Comparison of ENCODE assay signal across 1 cellular context in genomic region chr18:63367241-63367953, GRCh38.
A peak's percentile ranks its signal among the peaks of the same experiment; 100 is the strongest.
TF ChIP-seq lines count a peak whose summit lies in the region.

No MANE protein-coding gene starts in this region.

TF ChIP-seq in HepG2, 621 proteins besides CTCF, POLR2A, EP300 and RAD21 (continued from another document and continues in another):
- TF ChIP-seq ZNF232 (CRISPR knock-in tag; IDR thresholded peaks at IDR 0.05; ENCODE audit: borderline replicate concordance) (no peak; the same call in 1 of the 2 replicates), ZFP1 (CRISPR knock-in tag; IDR thresholded peaks at IDR 0.05) (peak; percentile 37; the same call in 1 of the 2 replicates), ZNF547 (CRISPR knock-in tag; IDR thresholded peaks at IDR 0.05) (peak; percentile 53; the same call in 1 of the 2 replicates), NRL (CRISPR knock-in tag; IDR thresholded peaks at IDR 0.05; ENCODE audit: borderline replicate concordance) (peak; percentile 71; the same call in 1 of the 2 replicates), ZNF24 (IDR thresholded peaks at IDR 0.05) (no peak), NR3C1 (CRISPR knock-in tag; IDR thresholded peaks at IDR 0.05) (no peak), POLR2AphosphoS2 (IDR thresholded peaks at IDR 0.05; ENCODE audit: low read depth, low read length) (no peak), FOXJ3 (CRISPR knock-in tag; IDR thresholded peaks at IDR 0.05; ENCODE audit: borderline replicate concordance) (peak; percentile 75; the same call in 1 of the 2 replicates), ZNF350 (CRISPR knock-in tag; IDR thresholded peaks at IDR 0.05; ENCODE audit: borderline replicate concordance, low read depth) (peak; percentile 93), ZNF605 (CRISPR knock-in tag; IDR thresholded peaks at IDR 0.05) (peak; percentile 84), ZNF260 (CRISPR knock-in tag; IDR thresholded peaks at IDR 0.05; ENCODE audit: borderline replicate concordance, low read depth) (no peak), ZNF264 (CRISPR knock-in tag; IDR thresholded peaks at IDR 0.05) (peak; percentile 85), YEATS2 (CRISPR knock-in tag; IDR thresholded peaks at IDR 0.05; ENCODE audit: borderline replicate concordance) (peak; percentile 78; the same call in 1 of the 2 replicates), ZNF441 (CRISPR knock-in tag; IDR thresholded peaks at IDR 0.05; ENCODE audit: borderline replicate concordance) (peak; percentile 40; the same call in 1 of the 2 replicates), ZNF484 (CRISPR knock-in tag; IDR thresholded peaks at IDR 0.05; ENCODE audit: borderline replicate concordance, low read depth) (no peak), KLF11 (CRISPR knock-in tag; IDR thresholded peaks at IDR 0.05) (peak; percentile 90), REST (IDR thresholded peaks at IDR 0.05; ENCODE audit: borderline replicate concordance in 1 of 2, low read depth in 1 of 2, low read length in 2 of 2) (peak in 1 of 2 experiments; percentile 35; a peak in 1 of 4 replicates), NFYB (CRISPR knock-in tag; IDR thresholded peaks at IDR 0.05) (no peak), ARHGAP35 (CRISPR knock-in tag; IDR thresholded peaks at IDR 0.05; ENCODE audit: borderline replicate concordance) (peak; percentile 66; the same call in 1 of the 2 replicates), FOXC1 (CRISPR knock-in tag; IDR thresholded peaks at IDR 0.05; ENCODE audit: borderline replicate concordance) (peak; percentile 94), FLYWCH1 (CRISPR knock-in tag; IDR thresholded peaks at IDR 0.05) (peak; percentile 84; the same call in 1 of the 2 replicates), ZMAT3 (CRISPR knock-in tag; conservative IDR thresholded peaks at IDR 0.05) (no peak), SP1 (IDR thresholded peaks at IDR 0.05) (no peak), SP1 (CRISPR knock-in tag; IDR thresholded peaks at IDR 0.05) (peak; percentile 81), RFXAP (CRISPR knock-in tag; IDR thresholded peaks at IDR 0.05; ENCODE audit: borderline replicate concordance) (peak; percentile 83; the same call in 1 of the 2 replicates), HMG20B (CRISPR knock-in tag; conservative IDR thresholded peaks at IDR 0.05) (peak; percentile 14; the same call in 1 of the 2 replicates), SP4 (CRISPR knock-in tag; IDR thresholded peaks at IDR 0.05) (peak; percentile 78), HCFC1 (IDR thresholded peaks at IDR 0.05; ENCODE audit: low read depth, low read length) (peak; percentile 57), ETV5 (CRISPR knock-in tag; IDR thresholded peaks at IDR 0.05; ENCODE audit: borderline replicate concordance) (peak; percentile 52; the same call in 1 of the 2 replicates), TCF12 (IDR thresholded peaks at IDR 0.05) (no peak), TCF12 (CRISPR knock-in tag; IDR thresholded peaks at IDR 0.05) (peak; percentile 38; the same call in 1 of the 2 replicates), ZBTB49 (CRISPR knock-in tag; IDR thresholded peaks at IDR 0.05; ENCODE audit: borderline replicate concordance) (no peak), REPIN1 (CRISPR knock-in tag; IDR thresholded peaks at IDR 0.05; ENCODE audit: borderline replicate concordance, low read depth) (peak; percentile 97), ZNF556 (CRISPR knock-in tag; IDR thresholded peaks at IDR 0.05; ENCODE audit: borderline replicate concordance) (peak; percentile 54; the same call in 1 of the 2 replicates), ZNF18 (CRISPR knock-in tag; IDR thresholded peaks at IDR 0.05; ENCODE audit: insufficient replicate concordance) (peak; percentile 45), ZNF20 (CRISPR knock-in tag; IDR thresholded peaks at IDR 0.05) (0 out of 2 replicates have a peak, but pooled peaks have one; percentile 78), ELF3 (CRISPR knock-in tag; IDR thresholded peaks at IDR 0.05) (peak; percentile 69), CBFB (CRISPR knock-in tag; IDR thresholded peaks at IDR 0.05) (0 out of 2 replicates have a peak, but pooled peaks have one; percentile 72), ZNF598 (CRISPR knock-in tag; IDR thresholded peaks at IDR 0.05; ENCODE audit: borderline replicate concordance) (0 out of 2 replicates have a peak, but pooled peaks have one; percentile 11), HOXA9 (CRISPR knock-in tag; IDR thresholded peaks at IDR 0.05; ENCODE audit: borderline replicate concordance) (no peak), SOX6 (IDR thresholded peaks at IDR 0.05) (no peak), SOX6 (CRISPR knock-in tag; IDR thresholded peaks at IDR 0.05) (peak; percentile 78), TRAFD1 (CRISPR knock-in tag; IDR thresholded peaks at IDR 0.05; ENCODE audit: borderline replicate concordance) (no peak), ZBTB26 (CRISPR knock-in tag; IDR thresholded peaks at IDR 0.05; ENCODE audit: borderline replicate concordance) (peak; percentile 52; the same call in 1 of the 2 replicates), ZFP36 (IDR thresholded peaks at IDR 0.05; ENCODE audit: borderline replicate concordance, low read depth, low read length, partially characterized antibody) (no peak), REL (CRISPR knock-in tag; conservative IDR thresholded peaks at IDR 0.05) (no peak), ZNF784 (CRISPR knock-in tag; IDR thresholded peaks at IDR 0.05; ENCODE audit: borderline replicate concordance) (no peak; the same call in 1 of the 2 replicates), BCL6 (CRISPR knock-in tag; IDR thresholded peaks at IDR 0.05) (0 out of 2 replicates have a peak, but pooled peaks have one; percentile 57), ETV6 (CRISPR knock-in tag; conservative IDR thresholded peaks at IDR 0.05) (peak; percentile 71), ZNF776 (CRISPR knock-in tag; IDR thresholded peaks at IDR 0.05) (peak; percentile 93; the same call in 1 of the 2 replicates), KDM4B (CRISPR knock-in tag; IDR thresholded peaks at IDR 0.05) (peak; percentile 75; the same call in 1 of the 2 replicates), RXRB (CRISPR knock-in tag; IDR thresholded peaks at IDR 0.05; ENCODE audit: borderline replicate concordance) (peak; percentile 57; the same call in 1 of the 2 replicates), ZSCAN21 (CRISPR knock-in tag; IDR thresholded peaks at IDR 0.05; ENCODE audit: borderline replicate concordance) (peak; percentile 44; the same call in 1 of the 2 replicates), ERF (CRISPR knock-in tag; IDR thresholded peaks at IDR 0.05) (peak; percentile 79)
